In genomic region chr1:227771771-227772170, GRCh38 we compare ENCODE assay signal across 29 cellular contexts. TPM values are rescaled to one million over a fixed set of nuclear protein-coding genes. Genes with fewer than 3 reads are reported as not detected.
"Had no signal": no experiment of that assay in that cellular context is flagged by ENCODE, and none has a peak within 500 bp of the region (broad histone marks: within the 10 kb centered on the region; RNA-seq: fewer than 3 reads in every experiment).

No MANE protein-coding gene starts in this region.

- H3K4me3 ChIP-seq: colonic mucosa, esophagus squamous epithelium, gastrocnemius medialis, heart right ventricle, lower lobe of right lung, mucosa of descending colon had no signal

- H3K36me3 ChIP-seq: colonic mucosa had no signal

- ATAC-seq: effector memory CD8-positive, alpha-beta T cell; esophagus mucosa; gastrocnemius medialis; heart right ventricle; left colon; left lobe of liver; left ventricle myocardium superior; lower lobe of right lung; mucosa of descending colon had no signal

- H3K27me3 ChIP-seq: colonic mucosa, esophagus squamous epithelium, gastrocnemius medialis, heart right ventricle had no signal

- DNase-seq: colonic mucosa; cortex of kidney; effector CD8-positive, alpha-beta T cell; effector memory CD8-positive, alpha-beta T cell; endodermal cell; erythroblast; esophagus squamous epithelium; foreskin fibroblast; foreskin melanocyte; gastrocnemius medialis; glutamatergic neuron; heart right ventricle; hippocampal formation; kidney glomerular epithelial cell; left colon; left ventricle myocardium superior; lower lobe of right lung; mesenchymal stem cell had no signal

- H3K4me1 ChIP-seq: colonic mucosa, esophagus squamous epithelium, gastrocnemius medialis had no signal

- H3K9me3 ChIP-seq: colonic mucosa, esophagus squamous epithelium, gastrocnemius medialis, heart right ventricle, lower lobe of right lung, mucosa of descending colon had no signal

- H3K27ac ChIP-seq: colonic mucosa, epithelial cell of prostate, esophagus squamous epithelium, gastrocnemius medialis, heart right ventricle, lower lobe of right lung had no signal

RNA-seq across cellular contexts. Expression of gene PRSS38, which starts 43.7 kb away (rescaled TPM):
- total RNA-seq: colonic mucosa, dermis microvascular lymphatic vessel endothelial cell, endodermal cell, esophagus mucosa, esophagus squamous epithelium, gastrocnemius medialis, glomerular endothelial cell, heart right ventricle, left colon, left lobe of liver, left ventricle myocardium superior, lower leg skin, lower lobe of right lung, lung microvascular endothelial cell, mesenteric fat pad, mesothelial cell of epicardium, mucosa of descending colon, myocyte had no signal
